Comparison of ENCODE assay signal across 26 cellular contexts in genomic region chr3:62527484-62527883, GRCh38.
"Had no signal": no experiment of that assay in that cellular context is flagged by ENCODE, and none has a peak within 500 bp of the region (broad histone marks: within the 10 kb centered on the region; RNA-seq: fewer than 3 reads in every experiment).

No MANE protein-coding gene starts in this region.

- H3K4me1 ChIP-seq: body of pancreas, Peyer's patch, SJSA1 had no signal

- H3K27me3 ChIP-seq: body of pancreas, Peyer's patch, SJSA1 had no signal

- H3K36me3 ChIP-seq: Peyer's patch, SJSA1 had no signal

- DNase-seq: activated CD4-positive, alpha-beta memory T cell treated with anti-CD3 and anti-CD28 coated beads, Interleukin-2, amount 10 ng/mL, durations not matched to agents 7 days and 5 days; activated CD4-positive, alpha-beta T cell treated with anti-CD3 and anti-CD28 coated beads for 36 hours; activated CD4-positive, alpha-beta T cell treated with anti-CD3 and anti-CD28 coated beads, Interleukin-2, amount 50 U/mL, for 1 hour; activated gamma-delta T cell treated with Interleukin-2 at 50 U/mL for 16 hours; activated naive CD4-positive, alpha-beta T cell treated with anti-CD3 and anti-CD28 coated beads, Interleukin-2, amount 10 ng/mL, durations not matched to agents 7 days and 5 days; activated naive CD8-positive, alpha-beta T cell treated with anti-CD3 and anti-CD28 coated beads for 36 hours; activated T-cell treated with anti-CD3 and anti-CD28 coated beads for 4 hours; activated T-cell treated with anti-CD3 and anti-CD28 coated beads, Interleukin-2, amount 50 U/mL, for 48 hours; body of pancreas; KG1; NCI-H1048; NCI-H146; NCI-H187 treated with DMSO at 0.1 percent for 48 hours; NCI-H2081 treated with DMSO at 0.1 percent for 48 hours; NCI-H446; NCI-H524; Peyer's patch; SHP77; T-helper 17 cell; T1000; WERI-Rb-1 had no signal

- H3K4me1 Mint-ChIP-seq: activated CD4-positive, alpha-beta memory T cell treated with anti-CD3 and anti-CD28 coated beads, Interleukin-2, amount 10 ng/mL, durations not matched to agents 7 days and 5 days; activated CD4-positive, alpha-beta T cell treated with anti-CD3 and anti-CD28 coated beads for 36 hours; activated naive CD4-positive, alpha-beta T cell treated with anti-CD3 and anti-CD28 coated beads, Interleukin-2, amount 10 ng/mL, durations not matched to agents 7 days and 5 days; activated naive CD8-positive, alpha-beta T cell treated with anti-CD3 and anti-CD28 coated beads for 36 hours; central memory CD8-positive, alpha-beta T cell; T-helper 17 cell had no signal

- H3K27ac ChIP-seq: body of pancreas, Peyer's patch, SJSA1, WERI-Rb-1 had no signal

- ATAC-seq: activated CD4-positive, alpha-beta T cell treated with anti-CD3 and anti-CD28 coated beads for 36 hours; body of pancreas; T-helper 17 cell had no signal

- H3K4me3 ChIP-seq: body of pancreas, Peyer's patch, SJSA1 had no signal

- H3K27me3 Mint-ChIP-seq: activated CD4-positive, alpha-beta memory T cell treated with anti-CD3 and anti-CD28 coated beads, Interleukin-2, amount 10 ng/mL, durations not matched to agents 7 days and 5 days; activated CD4-positive, alpha-beta T cell treated with anti-CD3 and anti-CD28 coated beads for 36 hours; activated naive CD4-positive, alpha-beta T cell treated with anti-CD3 and anti-CD28 coated beads, Interleukin-2, amount 10 ng/mL, durations not matched to agents 7 days and 5 days; central memory CD8-positive, alpha-beta T cell; T-helper 17 cell had no signal

- H3K9me3 Mint-ChIP-seq: activated naive CD4-positive, alpha-beta T cell treated with anti-CD3 and anti-CD28 coated beads, Interleukin-2, amount 10 ng/mL, durations not matched to agents 7 days and 5 days; activated T-helper 2 cell treated with anti-CD3 and anti-CD28 coated beads, Interferon-gamma antibody, Interleukin-2, Interleukin-4, amounts not matched to agents 10 μg/mL and 5 μg/mL and 100 μg/mL, durations not matched to agents 14 hours and 24 hours and 36 hours had no signal

- H3K4me3 Mint-ChIP-seq: activated CD4-positive, alpha-beta memory T cell treated with anti-CD3 and anti-CD28 coated beads, Interleukin-2, amount 10 ng/mL, durations not matched to agents 7 days and 5 days; activated CD4-positive, alpha-beta T cell treated with anti-CD3 and anti-CD28 coated beads for 36 hours; activated naive CD4-positive, alpha-beta T cell treated with anti-CD3 and anti-CD28 coated beads, Interleukin-2, amount 10 ng/mL, durations not matched to agents 7 days and 5 days; activated naive CD8-positive, alpha-beta T cell treated with anti-CD3 and anti-CD28 coated beads for 36 hours; central memory CD8-positive, alpha-beta T cell; T-helper 17 cell had no signal

- H3K9me3 ChIP-seq: body of pancreas, Peyer's patch, SJSA1 had no signal

- H3K36me3 Mint-ChIP-seq: activated naive CD4-positive, alpha-beta T cell treated with anti-CD3 and anti-CD28 coated beads, Interleukin-2, amount 10 ng/mL, durations not matched to agents 7 days and 5 days; activated naive CD8-positive, alpha-beta T cell treated with anti-CD3 and anti-CD28 coated beads for 36 hours had no signal

- FAIRE-seq: bronchial epithelial cell, TTC549 had no signal

- H3K27ac Mint-ChIP-seq: activated CD4-positive, alpha-beta memory T cell treated with anti-CD3 and anti-CD28 coated beads, Interleukin-2, amount 10 ng/mL, durations not matched to agents 7 days and 5 days; activated CD4-positive, alpha-beta T cell treated with anti-CD3 and anti-CD28 coated beads for 36 hours; activated naive CD4-positive, alpha-beta T cell treated with anti-CD3 and anti-CD28 coated beads, Interleukin-2, amount 10 ng/mL, durations not matched to agents 7 days and 5 days; activated naive CD8-positive, alpha-beta T cell treated with anti-CD3 and anti-CD28 coated beads for 36 hours; activated T-helper 2 cell treated with anti-CD3 and anti-CD28 coated beads, Interferon-gamma antibody, Interleukin-2, Interleukin-4, amounts not matched to agents 10 μg/mL and 5 μg/mL and 100 μg/mL, durations not matched to agents 14 hours and 24 hours and 36 hours; T-helper 17 cell had no signal
